9 cellular contexts compared by ENCODE assay signal in genomic region chr9:100322954-100323536, GRCh38. TPM values are rescaled to one million over a fixed set of nuclear protein-coding genes. Genes with fewer than 3 reads are reported as not detected.
DNase-seq lines count a peak whose midpoint lies in the region; ATAC-seq and TF ChIP-seq lines count a peak whose summit lies in the region.
"Had no signal": no experiment of that assay in that cellular context is flagged by ENCODE, and none has a peak within 500 bp of the region (broad histone marks: within the 10 kb centered on the region; RNA-seq: fewer than 3 reads in every experiment).

No MANE protein-coding gene starts in this region.

- H3K27me3 ChIP-seq in right atrium auricular region, result no peaks in the 10 kb centered on the region

- peaks cover 4% of the 10 kb centered on the region for H3K36me3 ChIP-seq in right atrium auricular region

- no peak overlapping the region for H3K27ac ChIP-seq in right atrium auricular region

- TF ChIP-seq CTCF in GM12801 (IDR thresholded peaks at IDR 0.05; ENCODE audit: extremely low read depth, insufficient read length) (peak; percentile 82), right atrium auricular region (IDR thresholded peaks at IDR 0.05) (peak; percentile 62 to 80)

- no peak overlapping the region for H3K4me3 ChIP-seq in right atrium auricular region

- DNase-seq in Ammon's horn (ENCODE audit: low spot score), result peak; percentile 44
- DNase-seq in NCI-H1694 treated with DMSO at 0.1 percent for 48 hours (lab: John Stamatoyannopoulos, UW), result peak; percentile 33
- peak; percentile 21 for DNase-seq in activated CD4-positive, alpha-beta T cell treated with anti-CD3 and anti-CD28 coated beads, Interleukin-2, amount 50 U/mL, for 1 hour
- DNase-seq in right atrium auricular region (ENCODE audit: low spot score), result no peak
- peak; percentile 33 for DNase-seq in smooth muscle cell of the brain vasculature (ENCODE audit: low read depth, low spot score)
- DNase-seq in 8988T, result no peak

- ATAC-seq in HG03469 (IDR thresholded peaks at IDR 0.05; ENCODE audit: unreplicated experiment), result no peak
- ATAC-seq: naive thymus-derived CD8-positive, alpha-beta T cell had no signal

- H3K9me3 ChIP-seq in right atrium auricular region, result no peaks in the 10 kb centered on the region

- no peaks in the 10 kb centered on the region for H3K4me1 ChIP-seq in right atrium auricular region

RNA-seq across cellular contexts. Expression of gene TEX10, which starts 29.7 kb away (rescaled TPM):
- 1 to 10 TPM; 8.6 to 9.9 TPM for total RNA-seq in right atrium auricular region

Comparison
In these comparisons a context has a peak if more than half of its experiments do, and no peak if none do; other contexts are left out.
1. DNase-seq: peak in Ammon's horn (single experiment), NCI-H1694 treated with DMSO at 0.1 percent for 48 hours (single experiment), activated CD4-positive, alpha-beta T cell treated with anti-CD3 and anti-CD28 coated beads, Interleukin-2, amount 50 U/mL, for 1 hour (single experiment) and smooth muscle cell of the brain vasculature (single experiment); none in right atrium auricular region (single experiment) and 8988T (single experiment).